In genomic region chr10:28367865-28368541, GRCh38 we compare ENCODE assay signal across 8 cellular contexts.
DNase-seq lines count a peak whose midpoint lies in the region; ATAC-seq and TF ChIP-seq lines count a peak whose summit lies in the region.

No MANE protein-coding gene starts in this region.

- ATAC-seq in HG02571 (IDR thresholded peaks at IDR 0.05; ENCODE audit: unreplicated experiment) = peak; percentile 74

- H3K36me3 Mint-ChIP-seq in osteocyte (ENCODE audit: unreplicated experiment) = peaks cover 2% of the 10 kb centered on the region

- TF ChIP-seq CTCF in GM13976 (IDR thresholded peaks at IDR 0.05; ENCODE audit: borderline replicate concordance, control extremely low read depth, extremely low read depth, insufficient read depth, missing control alignments) (no peak), osteocyte (IDR thresholded peaks at IDR 0.05) (no peak)

- H3K27ac Mint-ChIP-seq in osteocyte (ENCODE audit: unreplicated experiment) = peak overlapping the region; percentile 92

- H3K27me3 Mint-ChIP-seq in osteocyte (ENCODE audit: unreplicated experiment) = no peaks in the 10 kb centered on the region

- in situ Hi-C loops in GM13976 (cut with MboI; ENCODE audit: low sequenced_read_pairs, unreplicated experiment) = no loop called here

- no peaks in the 10 kb centered on the region for H3K9me3 Mint-ChIP-seq in osteocyte (ENCODE audit: unreplicated experiment)

- peaks cover 28% of the 10 kb centered on the region for H3K4me1 Mint-ChIP-seq in osteocyte (ENCODE audit: unreplicated experiment)

- DNase-seq in GM13976 (ENCODE audit: low spot score) (peak; percentile 53), NOMO-1 (lab: John Stamatoyannopoulos, UW; ENCODE audit: unreplicated experiment in 2 of 2) (peak; percentile 92 to 99), osteocyte (ENCODE audit: extremely low spot score, unreplicated experiment) (no peak), posterior cingulate gyrus (no peak), NCI-H1930 (lab: John Stamatoyannopoulos, UW) (no peak), foreskin melanocyte (no peak)
- DNase-seq in activated effector memory CD4-positive, alpha-beta T cell treated with anti-CD3 and anti-CD28 coated beads, Interleukin-2, amount 50 U/mL, for 16 hours = peak; percentile 79

- intact Hi-C loops in posterior cingulate gyrus (cut with DNase I) = no loop called here

- peak overlapping the region; percentile 54 for H3K4me3 Mint-ChIP-seq in osteocyte (ENCODE audit: unreplicated experiment)

Comparison
In these comparisons a context has a peak if more than half of its experiments do, and no peak if none do; other contexts are left out.
1. DNase-seq: peak in GM13976 (single experiment), NOMO-1 (2 of 2) and activated effector memory CD4-positive, alpha-beta T cell treated with anti-CD3 and anti-CD28 coated beads, Interleukin-2, amount 50 U/mL, for 16 hours (single experiment); none in osteocyte (single experiment), posterior cingulate gyrus (0 of 10), NCI-H1930 (0 of 2) and foreskin melanocyte (single experiment).